Comparison of ENCODE assay signal across 14 cellular contexts in the genomic region with DNA sequence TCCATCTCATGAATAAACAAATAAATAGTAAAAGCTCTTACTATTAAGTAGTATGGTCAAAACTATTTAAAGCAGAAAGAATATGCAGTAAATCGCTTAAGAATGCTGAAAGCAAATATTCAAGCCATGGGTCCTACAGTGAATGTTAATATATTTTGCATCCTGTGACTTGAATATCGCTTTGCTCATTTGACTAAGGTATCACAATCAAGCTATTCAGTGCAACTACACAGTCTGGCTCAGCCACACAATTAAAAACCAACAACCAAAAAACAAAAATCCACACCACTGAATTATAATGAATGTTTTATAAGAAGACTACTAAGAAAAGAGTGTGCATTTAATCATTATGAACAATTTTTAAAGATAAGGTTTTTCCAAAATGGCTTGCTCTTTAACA. TPM values are rescaled to one million over a fixed set of nuclear protein-coding genes. Genes with fewer than 3 reads are reported as not detected.
DNase-seq lines count a peak whose midpoint lies in the region; ATAC-seq and TF ChIP-seq lines count a peak whose summit lies in the region.
"Had no signal": no experiment of that assay in that cellular context is flagged by ENCODE, and none has a peak within 500 bp of the region (broad histone marks: within the 10 kb centered on the region; RNA-seq: fewer than 3 reads in every experiment).

No MANE protein-coding gene starts in this region.

- intact Hi-C loops in dorsolateral prefrontal cortex (cut with DNase I), result loop anchor here in 1 of 2 donors (10.0 kb wide), 1 partner anchor 169 kb away; no protein-coding TSS in a partner anchor
- intact Hi-C loops in right lobe of liver (cut with DNase I), result no loop called here

- peaks cover 24% of the 10 kb centered on the region for H3K36me3 Mint-ChIP-seq in activated naive CD4-positive, alpha-beta T cell treated with anti-CD3 and anti-CD28 coated beads, Interleukin-2, amount 10 ng/mL, durations not matched to agents 7 days and 5 days
- H3K36me3 Mint-ChIP-seq in activated naive CD4-positive, alpha-beta T cell treated with anti-CD3 and anti-CD28 coated beads, Interleukin-2, amount 50 U/mL, for 72 hours, result peaks cover 1 to 12% of the 10 kb centered on the region in 2 donors
- H3K36me3 Mint-ChIP-seq in osteocyte (ENCODE audit: unreplicated experiment), result peaks cover 28% of the 10 kb centered on the region

- ATAC-seq in activated naive CD4-positive, alpha-beta T cell treated with anti-CD3 and anti-CD28 coated beads, Interleukin-2, amount 50 U/mL, for 72 hours, result no peak
- ATAC-seq in GM21423 (IDR thresholded peaks at IDR 0.05; ENCODE audit: unreplicated experiment) (no peak), right lobe of liver (no peak)

- H3K4me1 ChIP-seq in OCI-LY3 (ENCODE audit: low read length) (peaks cover 10% of the 10 kb centered on the region), right lobe of liver (no peaks in the 10 kb centered on the region)

- H2AFZ ChIP-seq in OCI-LY3 (ENCODE audit: low read depth, low read length), result no peak overlapping the region

- no peaks in the 10 kb centered on the region for H3K79me2 ChIP-seq in OCI-LY3 (ENCODE audit: low read length)

- TF ChIP-seq POLR2A in right lobe of liver (IDR thresholded peaks at IDR 0.05), result no peak

- no peaks in the 10 kb centered on the region for H3K27me3 ChIP-seq in OCI-LY3 (ENCODE audit: low read depth, low read length)
- no peaks in the 10 kb centered on the region for H3K27me3 ChIP-seq in dorsolateral prefrontal cortex
- no peaks in the 10 kb centered on the region for H3K27me3 ChIP-seq in right lobe of liver
- H3K27me3 ChIP-seq: BLaER1 had no signal

- H3K9ac ChIP-seq in OCI-LY3 (ENCODE audit: low read length), result no peak overlapping the region
- H3K9ac ChIP-seq: BLaER1, KMS-11 had no signal

- no peaks in the 10 kb centered on the region for H4K20me1 ChIP-seq in OCI-LY3 (ENCODE audit: insufficient read depth, low read length)

- no peaks in the 10 kb centered on the region for H3K9me3 ChIP-seq in OCI-LY3 (ENCODE audit: insufficient read depth, low read length)
- no peaks in the 10 kb centered on the region for H3K9me3 ChIP-seq in right lobe of liver
- H3K9me3 ChIP-seq: BLaER1 had no signal

- H3K9me3 Mint-ChIP-seq in activated naive CD4-positive, alpha-beta T cell treated with anti-CD3 and anti-CD28 coated beads, Interleukin-2, amount 10 ng/mL, durations not matched to agents 7 days and 5 days, result no peaks in the 10 kb centered on the region
- no peaks in the 10 kb centered on the region for H3K9me3 Mint-ChIP-seq in activated naive CD4-positive, alpha-beta T cell treated with anti-CD3 and anti-CD28 coated beads, Interleukin-2, amount 50 U/mL, for 72 hours
- H3K9me3 Mint-ChIP-seq in osteocyte (ENCODE audit: unreplicated experiment), result no peaks in the 10 kb centered on the region

- no peak overlapping the region for H3K4me3 ChIP-seq in OCI-LY3 (ENCODE audit: low read length)
- peak overlapping the region in 3 of 59 donors; percentile 2 to 13 (median 4) for H3K4me3 ChIP-seq in dorsolateral prefrontal cortex
- H3K4me3 ChIP-seq in right lobe of liver, result no peak overlapping the region
- H3K4me3 ChIP-seq: BLaER1 had no signal

- H3K27ac ChIP-seq in OCI-LY3 (ENCODE audit: low read length), result no peak overlapping the region
- H3K27ac ChIP-seq in dorsolateral prefrontal cortex, result peak overlapping the region in 54 of 59 donors; percentile 3 to 82 (median 64)
- peak overlapping the region; percentile 48 for H3K27ac ChIP-seq in temporal lobe (ENCODE audit: low read depth, low read length)
- no peak overlapping the region for H3K27ac ChIP-seq in right lobe of liver
- H3K27ac ChIP-seq: BLaER1, KMS-11 had no signal

- peaks cover 10% of the 10 kb centered on the region for H3K4me1 Mint-ChIP-seq in activated naive CD4-positive, alpha-beta T cell treated with anti-CD3 and anti-CD28 coated beads, Interleukin-2, amount 10 ng/mL, durations not matched to agents 7 days and 5 days
- peaks cover 12% of the 10 kb centered on the region for H3K4me1 Mint-ChIP-seq in osteocyte (ENCODE audit: unreplicated experiment)

- DNase-seq in activated naive CD4-positive, alpha-beta T cell treated with anti-CD3 and anti-CD28 coated beads, Interleukin-2, amount 10 ng/mL, durations not matched to agents 7 days and 5 days, result no peak
- no peak for DNase-seq in activated naive CD4-positive, alpha-beta T cell treated with anti-CD3 and anti-CD28 coated beads, Interleukin-2, amount 50 U/mL, for 72 hours (ENCODE audit: low spot score in 2 of 2)
- no peak for DNase-seq in dorsolateral prefrontal cortex
- no peak for DNase-seq in osteocyte (ENCODE audit: extremely low spot score, unreplicated experiment)
- no peak for DNase-seq in right lobe of liver
- DNase-seq: DMS 273 treated with DMSO at 0.1 percent for 48 hours, NCI-H1092, NCI-H510A treated with DMSO at 0.1 percent for 48 hours, Right ventricle myocardium superior had no signal

- no peak overlapping the region for H3K4me3 Mint-ChIP-seq in activated naive CD4-positive, alpha-beta T cell treated with anti-CD3 and anti-CD28 coated beads, Interleukin-2, amount 10 ng/mL, durations not matched to agents 7 days and 5 days
- H3K4me3 Mint-ChIP-seq in osteocyte (ENCODE audit: unreplicated experiment), result no peak overlapping the region

- CTCF ChIA-PET in activated naive CD4-positive, alpha-beta T cell treated with anti-CD3 and anti-CD28 coated beads, Interleukin-2, amount 10 ng/mL, durations not matched to agents 7 days and 5 days (lab: Charles Lee), result no interaction called here

- H3K4me2 ChIP-seq in OCI-LY3 (ENCODE audit: low read length), result peak overlapping the region; percentile 39; the same call in 1 of the 2 replicates
- H3K4me2 ChIP-seq: BLaER1, KMS-11 had no signal

- TF ChIP-seq CTCF in OCI-LY3 (IDR thresholded peaks at IDR 0.05; ENCODE audit: low read depth, low read length) (no peak), dorsolateral prefrontal cortex (IDR thresholded peaks at IDR 0.05 in 54 of 56, conservative IDR thresholded peaks at IDR 0.05 in 2 of 56; ENCODE audit: low read depth in 1 of 56, partially characterized antibody in 56 of 56) (no peak), osteocyte (IDR thresholded peaks at IDR 0.05) (no peak), right lobe of liver (IDR thresholded peaks at IDR 0.05) (no peak)

- WGBS in right lobe of liver (ENCODE audit: insufficient coverage, low coverage, low lambda C conversion rate, missing lambda C conversion rate), result 100% methylated on average over 2 of the region's 2 CpGs

- H3K27ac Mint-ChIP-seq in activated naive CD4-positive, alpha-beta T cell treated with anti-CD3 and anti-CD28 coated beads, Interleukin-2, amount 10 ng/mL, durations not matched to agents 7 days and 5 days, result peak overlapping the region; percentile 24
- H3K27ac Mint-ChIP-seq in activated naive CD4-positive, alpha-beta T cell treated with anti-CD3 and anti-CD28 coated beads, Interleukin-2, amount 50 U/mL, for 72 hours, result no peak overlapping the region
- no peak overlapping the region for H3K27ac Mint-ChIP-seq in osteocyte (ENCODE audit: unreplicated experiment)

- no peaks in the 10 kb centered on the region for H3K27me3 Mint-ChIP-seq in activated naive CD4-positive, alpha-beta T cell treated with anti-CD3 and anti-CD28 coated beads, Interleukin-2, amount 10 ng/mL, durations not matched to agents 7 days and 5 days
- no peaks in the 10 kb centered on the region for H3K27me3 Mint-ChIP-seq in osteocyte (ENCODE audit: unreplicated experiment)

- peaks cover 18% of the 10 kb centered on the region for H3K36me3 ChIP-seq in OCI-LY3 (replicated peaks; ENCODE audit: low read depth, low read length)
- H3K36me3 ChIP-seq in right lobe of liver, result peaks cover 0 to 22% (median 12%) of the 10 kb centered on the region in 4 donors

RNA-seq across cellular contexts. Expression of gene RAB6A, which starts 45.3 kb away (rescaled TPM):
- 10 to 100 TPM; 66.3 TPM for total RNA-seq in activated naive CD4-positive, alpha-beta T cell treated with anti-CD3 and anti-CD28 coated beads, Interleukin-2, amount 50 U/mL, for 72 hours
- 100 to 1,000 TPM; 200 to 371 (median 290) TPM for total RNA-seq in dorsolateral prefrontal cortex
- 164 TPM for total RNA-seq in temporal lobe
- 145 and 156 TPM in 2 replicates for total RNA-seq in osteocyte
- 100 to 1,000 TPM in 2 of 6 experiments, 10 to 100 TPM in 4; 59.3 to 163 (median 81.7) TPM for total RNA-seq in right lobe of liver

Comparison
In these comparisons a context has a peak if more than half of its experiments do, and no peak if none do; other contexts are left out.
1. H3K27ac ChIP-seq: peak in dorsolateral prefrontal cortex (54 of 59) and temporal lobe (single experiment); none in OCI-LY3 (single experiment) and right lobe of liver (0 of 3).